ENCODE assay signal across 10 cellular contexts in the genomic region with DNA sequence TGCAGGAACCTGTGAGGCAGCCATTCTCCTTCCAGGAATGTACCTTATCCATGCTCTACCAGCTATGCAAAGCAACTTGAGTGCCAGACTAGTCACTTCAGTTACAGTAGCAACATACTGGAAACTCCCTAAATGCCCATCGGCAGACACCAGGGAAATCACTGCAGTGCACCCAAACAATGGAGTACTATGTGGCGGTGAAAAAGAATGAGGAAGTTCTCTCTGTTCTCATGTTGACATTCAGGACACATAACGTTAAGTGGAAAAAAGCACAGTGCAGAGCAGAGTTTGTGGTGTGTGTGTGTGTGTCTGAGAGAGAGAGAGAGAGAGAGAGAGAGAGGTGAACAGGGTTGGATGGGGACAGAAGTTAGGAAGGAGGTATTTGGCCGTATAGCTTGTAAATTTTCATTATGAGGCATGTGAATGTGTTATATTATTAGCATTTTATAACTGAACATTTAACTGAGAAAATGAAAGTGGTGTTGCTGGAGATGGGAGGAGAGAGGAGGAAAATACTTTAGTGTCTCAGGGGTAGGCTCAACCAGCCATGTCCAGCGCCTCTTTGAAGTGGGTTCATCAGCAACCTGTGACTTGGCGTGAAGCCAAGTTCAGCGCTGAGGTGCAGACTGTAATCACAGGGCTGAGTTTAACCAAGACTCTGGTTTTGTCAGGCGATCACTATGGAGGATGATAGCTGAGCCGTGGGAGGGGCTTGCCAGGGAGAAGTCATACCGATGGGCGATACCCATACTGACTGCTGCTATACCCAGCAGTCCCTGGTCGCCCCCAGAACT. TPM values are rescaled to one million over a fixed set of nuclear protein-coding genes. Genes with fewer than 3 reads are reported as not detected.
A peak's percentile ranks its signal among the peaks of the same experiment; 100 is the strongest.
DNase-seq lines count a peak whose midpoint lies in the region; ATAC-seq and TF ChIP-seq lines count a peak whose summit lies in the region.
"Had no signal": no experiment of that assay in that cellular context is flagged by ENCODE, and none has a peak within 500 bp of the region (broad histone marks: within the 10 kb centered on the region; RNA-seq: fewer than 3 reads in every experiment).

No MANE protein-coding gene starts in this region.

- TF ChIP-seq CTCF in mesothelial cell of epicardium (IDR thresholded peaks at IDR 0.05; ENCODE audit: unreplicated experiment) (no peak), progenitor cell of endocrine pancreas (IDR thresholded peaks at IDR 0.05; ENCODE audit: unreplicated experiment) (no peak)

- DNase-seq in NCI-H226 (peak; percentile 43), mesothelial cell of epicardium (ENCODE audit: low spot score in 2 of 2, unreplicated experiment in 2 of 2) (no peak), cerebellar cortex (ENCODE audit: low spot score) (no peak), progenitor cell of endocrine pancreas (ENCODE audit: low spot score, unreplicated experiment) (no peak)
- no peak for DNase-seq in activated CD8-positive, alpha-beta memory T cell treated with anti-CD3 and anti-CD28 coated beads for 24 hours
- DNase-seq in stimulated activated CD4-positive, alpha-beta T cell treated with anti-CD3 and anti-CD28 coated beads, Interleukin-15, amount 100 ng/mL, for 24 hours, result no peak

- H3K4me3 Mint-ChIP-seq in mesothelial cell of epicardium, result peak overlapping the region; percentile 22
- H3K4me3 Mint-ChIP-seq in progenitor cell of endocrine pancreas (ENCODE audit: low read depth), result no peak overlapping the region

- H3K36me3 Mint-ChIP-seq in mesothelial cell of epicardium (peaks cover 9% of the 10 kb centered on the region), progenitor cell of endocrine pancreas (ENCODE audit: insufficient read depth) (no peaks in the 10 kb centered on the region)

- H3K4me1 Mint-ChIP-seq in mesothelial cell of epicardium, result peaks cover 47% of the 10 kb centered on the region
- peaks cover 17% of the 10 kb centered on the region for H3K4me1 Mint-ChIP-seq in progenitor cell of endocrine pancreas (ENCODE audit: low read depth)

- no peaks in the 10 kb centered on the region for H3K27me3 Mint-ChIP-seq in mesothelial cell of epicardium (ENCODE audit: low read depth)
- H3K27me3 Mint-ChIP-seq in progenitor cell of endocrine pancreas, result peaks cover 42% of the 10 kb centered on the region

- H3K27ac Mint-ChIP-seq in mesothelial cell of epicardium, result peak overlapping the region; percentile 0
- H3K27ac Mint-ChIP-seq in progenitor cell of endocrine pancreas, result no peak overlapping the region

- peak; percentile 85 for ATAC-seq in GM18868 (IDR thresholded peaks at IDR 0.05; ENCODE audit: unreplicated experiment)
- peak; percentile 63 for ATAC-seq in HG02943 (IDR thresholded peaks at IDR 0.05; ENCODE audit: low read depth, unreplicated experiment)

- H3K9me3 Mint-ChIP-seq in mesothelial cell of epicardium (no peaks in the 10 kb centered on the region), progenitor cell of endocrine pancreas (ENCODE audit: low read depth) (no peaks in the 10 kb centered on the region)

RNA-seq across cellular contexts. Expression of gene TNFAIP2, which starts 17.3 kb away (rescaled TPM):
- total RNA-seq in mesothelial cell of epicardium (101 to 119 TPM (median 108 TPM) in 3 replicates), progenitor cell of endocrine pancreas (17.8 and 19.6 TPM in 2 replicates)

RNA-seq across cellular contexts. Expression of gene EXOC3L4, which starts 46.0 kb away (rescaled TPM):
- total RNA-seq in mesothelial cell of epicardium (0.18 TPM in 1 of 3 replicates, not detected in the others), progenitor cell of endocrine pancreas (28.4 and 30.8 TPM in 2 replicates)

RNA-seq across cellular contexts. Expression of gene LBHD2, which starts 56.5 kb away (rescaled TPM):
- total RNA-seq in mesothelial cell of epicardium (not detected in 3 replicates), progenitor cell of endocrine pancreas (not detected in 2 replicates)
- total RNA-seq: H1, right lobe of liver had no signal

Comparison
In these comparisons a context has a peak if more than half of its experiments do, and no peak if none do; other contexts are left out.
1. RNA of gene EXOC3L4, which starts 46.0 kb away (total RNA-seq): 28.4 to 30.8 TPM in progenitor cell of endocrine pancreas; 0.18 TPM in mesothelial cell of epicardium; every median in the first group is over 10 times any median in the second.